1 cellular context compared by ENCODE assay signal in genomic region chr20:9344080-9344920, GRCh38.
TF ChIP-seq lines count a peak whose summit lies in the region.

No MANE protein-coding gene starts in this region.

TF ChIP-seq in HepG2, 621 proteins besides CTCF, POLR2A, EP300 and RAD21:
- no peak for TF ChIP-seq LRRFIP1 (CRISPR knock-in tag; conservative IDR thresholded peaks at IDR 0.05)
- no peak for TF ChIP-seq RORA (CRISPR knock-in tag; IDR thresholded peaks at IDR 0.05)
- TF ChIP-seq ZBTB42 (CRISPR knock-in tag; IDR thresholded peaks at IDR 0.05): no peak
- TF ChIP-seq MATR3 (CRISPR knock-in tag; IDR thresholded peaks at IDR 0.05): no peak
- TF ChIP-seq ZNF746 (CRISPR knock-in tag; IDR thresholded peaks at IDR 0.05): no peak
- TF ChIP-seq ZNF414 (CRISPR knock-in tag; IDR thresholded peaks at IDR 0.05): no peak
- TF ChIP-seq, protein P1, sequence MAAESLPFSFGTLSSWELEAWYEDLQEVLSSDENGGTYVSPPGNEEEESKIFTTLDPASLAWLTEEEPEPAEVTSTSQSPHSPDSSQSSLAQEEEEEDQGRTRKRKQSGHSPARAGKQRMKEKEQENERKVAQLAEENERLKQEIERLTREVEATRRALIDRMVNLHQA (CRISPR knock-in tag; IDR thresholded peaks at IDR 0.05): no peak
- TF ChIP-seq ZNF431 (CRISPR knock-in tag; IDR thresholded peaks at IDR 0.05; ENCODE audit: borderline replicate concordance, low read depth): no peak
- no peak for TF ChIP-seq ZNF232 (CRISPR knock-in tag; IDR thresholded peaks at IDR 0.05; ENCODE audit: borderline replicate concordance)
- no peak for TF ChIP-seq KLF15 (CRISPR knock-in tag; IDR thresholded peaks at IDR 0.05; ENCODE audit: borderline replicate concordance)
- no peak for TF ChIP-seq ZNF343 (CRISPR knock-in tag; IDR thresholded peaks at IDR 0.05)
- TF ChIP-seq ZNF10 (CRISPR knock-in tag; IDR thresholded peaks at IDR 0.05; ENCODE audit: borderline replicate concordance, low read depth): no peak
- TF ChIP-seq, protein P2, sequence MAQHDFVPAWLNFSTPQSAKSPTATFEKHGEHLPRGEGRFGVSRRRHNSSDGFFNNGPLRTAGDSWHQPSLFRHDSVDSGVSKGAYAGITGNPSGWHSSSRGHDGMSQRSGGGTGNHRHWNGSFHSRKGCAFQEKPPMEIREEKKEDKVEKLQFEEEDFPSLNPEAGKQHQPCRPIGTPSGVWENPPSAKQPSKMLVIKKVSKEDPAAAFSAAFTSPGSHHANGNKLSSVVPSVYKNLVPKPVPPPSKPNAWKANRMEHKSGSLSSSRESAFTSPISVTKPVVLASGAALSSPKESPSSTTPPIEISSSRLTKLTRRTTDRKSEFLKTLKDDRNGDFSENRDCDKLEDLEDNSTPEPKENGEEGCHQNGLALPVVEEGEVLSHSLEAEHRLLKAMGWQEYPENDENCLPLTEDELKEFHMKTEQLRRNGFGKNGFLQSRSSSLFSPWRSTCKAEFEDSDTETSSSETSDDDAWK (CRISPR knock-in tag; IDR thresholded peaks at IDR 0.05): no peak
- no peak for TF ChIP-seq NFYB (CRISPR knock-in tag; IDR thresholded peaks at IDR 0.05)
- no peak for TF ChIP-seq NFYC (CRISPR knock-in tag; IDR thresholded peaks at IDR 0.05)
- no peak for TF ChIP-seq PRDM10 (CRISPR knock-in tag; IDR thresholded peaks at IDR 0.05; ENCODE audit: low read depth)
